11 cellular contexts compared by ENCODE assay signal in the genomic region with DNA sequence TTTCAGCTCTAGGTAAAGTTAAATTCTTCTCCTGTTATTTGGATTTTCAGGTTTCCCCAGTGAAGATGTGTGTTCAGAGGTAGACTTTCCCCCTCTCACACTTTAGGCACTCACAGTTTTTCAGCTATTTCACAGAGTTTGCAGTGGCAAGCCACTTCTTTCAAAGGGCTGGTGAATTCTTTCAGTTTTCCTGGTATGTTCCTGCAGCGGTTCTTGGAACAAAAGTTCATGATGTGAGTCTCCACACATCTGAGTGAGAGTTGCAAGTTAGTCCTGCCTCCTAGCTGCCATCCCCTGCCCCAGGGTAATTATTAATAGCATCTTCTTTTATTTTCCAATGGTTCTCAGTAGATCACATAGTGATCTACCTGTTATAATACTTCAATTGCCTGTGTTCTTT. TPM values are rescaled to one million over a fixed set of nuclear protein-coding genes. Genes with fewer than 3 reads are reported as not detected.
DNase-seq lines count a peak whose midpoint lies in the region; ATAC-seq and TF ChIP-seq lines count a peak whose summit lies in the region.
"Had no signal": no experiment of that assay in that cellular context is flagged by ENCODE, and none has a peak within 500 bp of the region (broad histone marks: within the 10 kb centered on the region; RNA-seq: fewer than 3 reads in every experiment).

No MANE protein-coding gene starts in this region.

- POLR2A ChIA-PET in CD4-positive, alpha-beta T cell (lab: Charles Lee), result interaction anchor here (0.7 to 5.3 kb wide), 6 partner anchors 28 to 230 kb away, joined by 3 to 21 read pairs (median 4); a partner anchor contains a TSS

- CTCF ChIA-PET in CD4-positive, alpha-beta T cell (lab: Charles Lee), result interaction anchor here (0.6 to 2.3 kb wide), 28 partner anchors 12 to 315 kb away, joined by 3 to 15 read pairs (median 4); a partner anchor contains a TSS

- H2AFZ ChIP-seq in Karpas-422 (ENCODE audit: low read length), result peak overlapping the region; percentile 40; the same call in 1 of the 2 replicates

- H4K20me1 ChIP-seq in Karpas-422 (ENCODE audit: insufficient read depth, low read depth, low read length), result no peaks in the 10 kb centered on the region

- TF ChIP-seq CTCF in CD4-positive, alpha-beta T cell (IDR thresholded peaks at IDR 0.05), result no peak
- TF ChIP-seq CTCF in endodermal cell (conservative IDR thresholded peaks at IDR 0.05), result no peak
- no peak for TF ChIP-seq CTCF in nephron progenitor cell (IDR thresholded peaks at IDR 0.05)

- H3K79me2 ChIP-seq in Karpas-422 (ENCODE audit: low read length), result no peaks in the 10 kb centered on the region

- H3K4me3 ChIP-seq in Karpas-422 (ENCODE audit: low read length) (no peak overlapping the region), endodermal cell (ENCODE audit: low read length) (no peak overlapping the region)

- H3K9me3 ChIP-seq in CD4-positive, alpha-beta T cell (ENCODE audit: control insufficient read depth, low read length), result peaks cover 5% of the 10 kb centered on the region
- H3K9me3 ChIP-seq in Karpas-422 (ENCODE audit: low read length) (peaks cover 7% of the 10 kb centered on the region; the same call in 1 of the 2 replicates), endodermal cell (ENCODE audit: control insufficient read depth, low read length) (peaks cover 42% of the 10 kb centered on the region)

- peaks cover 45% of the 10 kb centered on the region for H3K4me1 Mint-ChIP-seq in CD4-positive, alpha-beta T cell (ENCODE audit: low read depth)
- H3K4me1 Mint-ChIP-seq in endodermal cell (peaks cover 20% of the 10 kb centered on the region), nephron progenitor cell (peaks cover 17% of the 10 kb centered on the region)

- H3K27me3 Mint-ChIP-seq in CD4-positive, alpha-beta T cell, result no peaks in the 10 kb centered on the region
- no peaks in the 10 kb centered on the region for H3K27me3 Mint-ChIP-seq in endodermal cell (ENCODE audit: insufficient read depth)
- no peaks in the 10 kb centered on the region for H3K27me3 Mint-ChIP-seq in nephron progenitor cell (ENCODE audit: low read depth, poor library complexity)

- no peak for DNase-seq in CD4-positive, alpha-beta T cell
- DNase-seq in Karpas-422, result no peak
- no peak for DNase-seq in endodermal cell
- DNase-seq in left lobe of liver (ENCODE audit: low spot score), result no peak
- no peak for DNase-seq in Kasumi-1 (lab: John Stamatoyannopoulos, UW)
- no peak for DNase-seq in nephron progenitor cell
- DNase-seq: activated CD4-positive, CD25-positive, alpha-beta regulatory T cell treated with anti-CD3 and anti-CD28 coated beads, Interleukin-2, amount 50 U/mL, for 72 hours; left cardiac atrium had no signal

- no peak for ATAC-seq in CD4-positive, alpha-beta T cell (ENCODE audit: poor library complexity)
- ATAC-seq in GM19395 (IDR thresholded peaks at IDR 0.05; ENCODE audit: unreplicated experiment), result peak; percentile 4
- no peak for ATAC-seq in left lobe of liver
- no peak for ATAC-seq in GM18517 (IDR thresholded peaks at IDR 0.05; ENCODE audit: unreplicated experiment)

- peaks cover 12% of the 10 kb centered on the region for H3K4me1 ChIP-seq in Karpas-422 (ENCODE audit: low read length)
- no peaks in the 10 kb centered on the region for H3K4me1 ChIP-seq in endodermal cell (ENCODE audit: control insufficient read depth, insufficient read depth, low read length)

- H3K4me3 Mint-ChIP-seq in CD4-positive, alpha-beta T cell, result peak overlapping the region; percentile 28
- no peak overlapping the region for H3K4me3 Mint-ChIP-seq in endodermal cell
- H3K4me3 Mint-ChIP-seq in nephron progenitor cell, result no peak overlapping the region

- peaks cover 10% of the 10 kb centered on the region for H3K9me3 Mint-ChIP-seq in CD4-positive, alpha-beta T cell
- H3K9me3 Mint-ChIP-seq in endodermal cell, result peaks cover 40% of the 10 kb centered on the region
- H3K9me3 Mint-ChIP-seq in nephron progenitor cell, result peaks cover 41% of the 10 kb centered on the region

- H3K9me2 ChIP-seq in Karpas-422 (replicated peaks; ENCODE audit: insufficient read depth, low read length), result no peaks in the 10 kb centered on the region

- intact Hi-C loops in CD4-positive, alpha-beta T cell (cut with DNase I, micrococcal nuclease), result loop anchor here (1.0 to 10.0 kb wide), 9 partner anchors 62 to 414 kb away; a partner anchor contains a TSS

- no peaks in the 10 kb centered on the region for H3K36me3 ChIP-seq in Karpas-422 (ENCODE audit: insufficient read depth, low read length)
- no peaks in the 10 kb centered on the region for H3K36me3 ChIP-seq in endodermal cell (ENCODE audit: control insufficient read depth, insufficient read depth, low read length)

- peak overlapping the region; percentile 22 for H3K4me2 ChIP-seq in Karpas-422 (ENCODE audit: low read depth, low read length, poor library complexity, severe bottlenecking)

- H3K27ac Mint-ChIP-seq in CD4-positive, alpha-beta T cell, result peak overlapping the region; percentile 67
- H3K27ac Mint-ChIP-seq in endodermal cell (no peak overlapping the region), nephron progenitor cell (no peak overlapping the region)

- H3K36me3 Mint-ChIP-seq in CD4-positive, alpha-beta T cell (ENCODE audit: low read depth), result peaks cover 59% of the 10 kb centered on the region
- H3K36me3 Mint-ChIP-seq in endodermal cell (ENCODE audit: low read depth) (no peaks in the 10 kb centered on the region), nephron progenitor cell (ENCODE audit: low read depth) (peaks cover 6% of the 10 kb centered on the region)

- H3K9ac ChIP-seq in Karpas-422 (ENCODE audit: low read length), result peak overlapping the region; percentile 23
- no peak overlapping the region for H3K9ac ChIP-seq in endodermal cell (ENCODE audit: extremely low read depth, low read length, poor library complexity, severe bottlenecking)

- WGBS in endodermal cell (ENCODE audit: insufficient coverage in 1 of 2, insufficient read length in 1 of 2), 2 experiments, result 83 to 97% methylated on average over 1 of the region's 1 CpG

- H3K27me3 ChIP-seq in CD4-positive, alpha-beta T cell (ENCODE audit: control insufficient read depth, insufficient read depth, low read length), result no peaks in the 10 kb centered on the region
- H3K27me3 ChIP-seq in Karpas-422 (ENCODE audit: low read length) (no peaks in the 10 kb centered on the region), endodermal cell (ENCODE audit: control insufficient read depth, insufficient read depth, low read length, poor library complexity, severe bottlenecking) (no peaks in the 10 kb centered on the region)

- no peak overlapping the region for H3K27ac ChIP-seq in CD4-positive, alpha-beta T cell (ENCODE audit: low read depth, low read length)
- H3K27ac ChIP-seq in Karpas-422 (ENCODE audit: low read length) (peak overlapping the region; percentile 26), endodermal cell (ENCODE audit: low read depth, low read length) (peak overlapping the region; percentile 31)

RNA-seq across cellular contexts. Expression of a gene that starts 27.3 kb away (rescaled TPM):
- total RNA-seq in CD4-positive, alpha-beta T cell, result 10 to 100 TPM; 32.7 to 36.9 TPM
- 14.4 and 29.4 TPM in 2 replicates for total RNA-seq in Karpas-422 (2014; rRNA removed; shearing (Covaris generic); ENCODE audit: low replicate concordance)
- total RNA-seq in endodermal cell (not detected), left lobe of liver (3.2 TPM)
- polyA plus RNA-seq in endodermal cell (2013, experiment 1 of 2), result not detected
- polyA plus RNA-seq in endodermal cell (2013, experiment 2 of 2), result not detected
- total RNA-seq: dermis microvascular lymphatic vessel endothelial cell had no signal

RNA-seq across cellular contexts. Expression of a gene that starts 40.2 kb away (rescaled TPM):
- 10 to 100 TPM; 39.4 to 39.8 TPM for total RNA-seq in CD4-positive, alpha-beta T cell
- 0.30 and 1.1 TPM in 2 replicates for total RNA-seq in Karpas-422 (2014; rRNA removed; shearing (Covaris generic); ENCODE audit: low replicate concordance)
- total RNA-seq in endodermal cell (not detected), left lobe of liver (0.25 TPM)
- polyA plus RNA-seq in endodermal cell (2013, experiment 1 of 2), result not detected
- polyA plus RNA-seq in endodermal cell (2013, experiment 2 of 2), result not detected

Comparison
In these comparisons a context has a peak if more than half of its experiments do, and no peak if none do; other contexts are left out.
1. RNA of a gene that starts 40.2 kb away (total RNA-seq): 39.4 to 39.8 TPM in CD4-positive, alpha-beta T cell; 0.30 to 1.1 TPM in Karpas-422, not detected in endodermal cell and 0.25 TPM in left lobe of liver (single experiment); every median in the first group is over 10 times any median in the second.